ENCODE assay signal across 20 cellular contexts in genomic region chr11:105078283-105078682, GRCh38. TPM values are rescaled to one million over a fixed set of nuclear protein-coding genes. Genes with fewer than 3 reads are reported as not detected.
DNase-seq lines count a peak whose midpoint lies in the region; ATAC-seq, FAIRE-seq and TF ChIP-seq lines count a peak whose summit lies in the region.
"Had no signal": no experiment of that assay in that cellular context is flagged by ENCODE, and none has a peak within 500 bp of the region (broad histone marks: within the 10 kb centered on the region; RNA-seq: fewer than 3 reads in every experiment).

No MANE protein-coding gene starts in this region.

- H3K27ac Mint-ChIP-seq in astrocyte (ENCODE audit: unreplicated experiment) = peak overlapping the region; percentile 9
- H3K27ac Mint-ChIP-seq: CD4-positive, alpha-beta memory T cell; HFFc6 had no signal

- peaks cover 8% of the 10 kb centered on the region for H3K4me1 Mint-ChIP-seq in astrocyte (ENCODE audit: low read depth, unreplicated experiment)

- TF ChIP-seq CTCF in astrocyte (IDR thresholded peaks at IDR 0.05; ENCODE audit: insufficient read depth, low read depth, low read length) = no peak
- TF ChIP-seq CTCF in epithelial cell of esophagus (IDR thresholded peaks at IDR 0.05; ENCODE audit: insufficient read depth, low read depth, low read length, missing control alignments) = no peak
- no peak for TF ChIP-seq CTCF in left lung (IDR thresholded peaks at IDR 0.05)

- H3K4me1 ChIP-seq in astrocyte (ENCODE audit: insufficient read depth, low read length) (no peaks in the 10 kb centered on the region), left lung (peaks cover 0 to 9% of the 10 kb centered on the region in 2 donors)
- H3K4me1 ChIP-seq: HAP-1 had no signal

- no peak for FAIRE-seq in astrocyte (lab: Jason Lieb, UNC)
- FAIRE-seq: G401.6, GM12892, H54 had no signal

- peaks cover 2% of the 10 kb centered on the region for H3K9me3 Mint-ChIP-seq in astrocyte (ENCODE audit: unreplicated experiment)
- H3K9me3 Mint-ChIP-seq: HFFc6 had no signal

- H3K9ac ChIP-seq in astrocyte (ENCODE audit: low read length) = no peak overlapping the region

- no peaks in the 10 kb centered on the region for H3K36me3 Mint-ChIP-seq in astrocyte (ENCODE audit: low read depth, unreplicated experiment)
- H3K36me3 Mint-ChIP-seq: CD4-positive, alpha-beta memory T cell had no signal

- H3K27me3 ChIP-seq in astrocyte (ENCODE audit: insufficient read depth, low read length) = no peaks in the 10 kb centered on the region
- H3K27me3 ChIP-seq in left lung = no peaks in the 10 kb centered on the region

- ATAC-seq in left lung (peak; percentile 70), GM21529 (IDR thresholded peaks at IDR 0.05; ENCODE audit: unreplicated experiment) (no peak)

- intact Hi-C loops in left lung (cut with DNase I) = no loop called here

- H3K9me3 ChIP-seq in astrocyte (ENCODE audit: insufficient read depth, low read depth, low read length) = no peaks in the 10 kb centered on the region
- no peaks in the 10 kb centered on the region for H3K9me3 ChIP-seq in left lung
- H3K9me3 ChIP-seq: HAP-1 had no signal

- H3K27ac ChIP-seq in astrocyte (ENCODE audit: low read depth, low read length) = no peak overlapping the region
- no peak overlapping the region for H3K27ac ChIP-seq in left lung

- no peaks in the 10 kb centered on the region for H4K20me1 ChIP-seq in astrocyte (ENCODE audit: insufficient read depth, low read length)

- H3K36me3 ChIP-seq in astrocyte (ENCODE audit: insufficient read depth, low read length) (no peaks in the 10 kb centered on the region), left lung (no peaks in the 10 kb centered on the region)
- H3K36me3 ChIP-seq: HAP-1 had no signal

- no peaks in the 10 kb centered on the region for H3K27me3 Mint-ChIP-seq in astrocyte (ENCODE audit: low read depth, unreplicated experiment)

- H3K4me3 Mint-ChIP-seq in astrocyte (ENCODE audit: unreplicated experiment) = no peak overlapping the region
- H3K4me3 Mint-ChIP-seq: CD4-positive, alpha-beta memory T cell; HFFc6 had no signal

- no peaks in the 10 kb centered on the region for H3K79me2 ChIP-seq in astrocyte (ENCODE audit: insufficient read depth, low read length)

- H3K4me3 ChIP-seq in astrocyte (ENCODE audit: insufficient read depth, low read depth, low read length) = no peak overlapping the region
- no peak overlapping the region for H3K4me3 ChIP-seq in epithelial cell of esophagus (ENCODE audit: low read length)
- no peak overlapping the region for H3K4me3 ChIP-seq in left lung
- H3K4me3 ChIP-seq: HAP-1 had no signal

- no peak overlapping the region for H3K4me2 ChIP-seq in astrocyte (ENCODE audit: low read length)

- no peak overlapping the region for H2AFZ ChIP-seq in astrocyte (ENCODE audit: low read depth, low read length)

- DNase-seq in astrocyte (ENCODE audit: low read depth) (no peak), epithelial cell of esophagus (ENCODE audit: low read depth) (peak; percentile 30), left lung (no peak), midbrain (lab: John Stamatoyannopoulos, UW) (no peak), SIG-M5 (lab: John Stamatoyannopoulos, UW) (no peak)
- DNase-seq: C1 segment of cervical spinal cord; Calu3; CD4-positive, alpha-beta memory T cell; COR-L47; DMS53; DND-41; GOT3; HFFc6 had no signal

RNA-seq across cellular contexts. Expression of gene CARD16, which starts 33.1 kb away (rescaled TPM):
- 1.6 and 2.0 TPM in 2 replicates for total RNA-seq in astrocyte
- 10 to 100 TPM; 55.9 to 56.3 TPM for total RNA-seq in left lung

RNA-seq across cellular contexts. Expression of gene CASP1, which starts 43.3 kb away (rescaled TPM):
- total RNA-seq in astrocyte (1.6 and 1.9 TPM in 2 replicates), left lung (10 to 100 TPM; 56.8 to 84.0 TPM)

RNA-seq across cellular contexts. Expression of gene CASP5, which starts 55.3 kb away (rescaled TPM):
- total RNA-seq in astrocyte (not detected in 2 replicates), left lung (1 to 10 TPM in 1 of 2 donors, under 1 TPM in 1; 0.50 to 3.3 TPM)
- total RNA-seq: A172; A673; Calu3; CD4-positive, alpha-beta memory T cell; HFFc6 had no signal

Comparison
In these comparisons a context has a peak if more than half of its experiments do, and no peak if none do; other contexts are left out.
1. RNA of gene CARD16, which starts 33.1 kb away (total RNA-seq): 55.9 to 56.3 TPM in left lung; 1.6 to 2.0 TPM in astrocyte; every median in the first group is over 10 times any median in the second.
2. RNA of gene CASP1, which starts 43.3 kb away (total RNA-seq): 56.8 to 84.0 TPM in left lung; 1.6 to 1.9 TPM in astrocyte; every median in the first group is over 10 times any median in the second.